ENCODE assay signal across 11 cellular contexts in genomic region chr2:76197428-76197827, GRCh38.
A peak's percentile ranks its signal among the peaks of the same experiment; 100 is the strongest.
DNase-seq lines count a peak whose midpoint lies in the region; ATAC-seq, FAIRE-seq and TF ChIP-seq lines count a peak whose summit lies in the region.
"Had no signal": no experiment of that assay in that cellular context is flagged by ENCODE, and none has a peak within 500 bp of the region (broad histone marks: within the 10 kb centered on the region; RNA-seq: fewer than 3 reads in every experiment).

No MANE protein-coding gene starts in this region.

- H3K14ac ChIP-seq in H1 (ENCODE audit: insufficient read length) (no peak overlapping the region), trophoblast cell (ENCODE audit: low read length) (no peak overlapping the region)

- no peaks in the 10 kb centered on the region for H3K9me3 ChIP-seq in H1 (ENCODE audit: insufficient read depth in 2 of 2, low read depth in 1 of 2, low read length in 1 of 2)
- H3K9me3 ChIP-seq in trophoblast cell (ENCODE audit: insufficient read depth, low read depth, low read length) = no peaks in the 10 kb centered on the region
- no peaks in the 10 kb centered on the region for H3K9me3 ChIP-seq in Karpas-422 (ENCODE audit: low read length)
- H3K9me3 ChIP-seq: SK-N-SH had no signal

- H3K9me2 ChIP-seq in Karpas-422 (replicated peaks; ENCODE audit: insufficient read depth, low read length) = no peaks in the 10 kb centered on the region
- H3K9me2 ChIP-seq: SK-N-SH had no signal

- H2AFZ ChIP-seq in H1 (ENCODE audit: low read length) (peak overlapping the region; percentile 95), trophoblast cell (ENCODE audit: insufficient read depth, low read length, poor library complexity) (no peak overlapping the region), Karpas-422 (ENCODE audit: low read length) (no peak overlapping the region)

- WGBS in H1 (ENCODE audit: extremely low coverage in 1 of 2, insufficient coverage in 1 of 2, insufficient read length in 1 of 2, insufficient replicate concordance in 2 of 2, low coverage in 1 of 2, low lambda C conversion rate in 2 of 2, missing lambda C conversion rate in 1 of 2), 2 experiments = 92% methylated on average over 9 of the region's 9 CpGs; no CpG with 5 or more reads in 1 of the 2 experiments
- no CpG with 5 or more reads among the region's 9 CpGs for WGBS in trophoblast cell (ENCODE audit: extremely low coverage, insufficient coverage, insufficient read length)

- CTCF ChIA-PET in H1 (lab: Charles Lee; ENCODE audit: partially characterized antibody) = interaction anchor here (0.7 to 4.3 kb wide), 33 partner anchors 8 to 1918 kb away, joined by 3 to 30 read pairs (median 4); no protein-coding TSS in a partner anchor

- H2BK120ac ChIP-seq in H1 (replicated peaks; ENCODE audit: low read depth, low read length) (no peak overlapping the region), trophoblast cell (ENCODE audit: insufficient read depth, low read length, poor library complexity) (no peak overlapping the region)

- DNase-seq in H1 (ENCODE audit: low read depth in 1 of 2, low spot score in 2 of 2) = no peak
- no peak for DNase-seq in trophoblast cell
- DNase-seq in kidney glomerular epithelial cell (lab: John Stamatoyannopoulos, UW) = no peak
- DNase-seq in Karpas-422 = no peak
- DNase-seq: NCI-H1105 treated with DMSO at 0.1 percent for 48 hours, NCI-H226, NCI-H524 treated with DMSO at 0.1 percent for 48 hours, SK-N-SH had no signal

- H3K4me3 ChIP-seq in H1 (ENCODE audit: extremely low read depth in 1 of 4, insufficient read depth in 2 of 4, low read depth in 3 of 4, low read length in 4 of 4) (no peak overlapping the region), trophoblast cell (ENCODE audit: low read depth, low read length) (no peak overlapping the region), Karpas-422 (ENCODE audit: low read length) (no peak overlapping the region)

- H3K79me2 ChIP-seq in H1 (ENCODE audit: control insufficient read depth in 1 of 2, insufficient read depth in 2 of 2, low read length in 2 of 2) (no peaks in the 10 kb centered on the region), trophoblast cell (ENCODE audit: control insufficient read depth, insufficient read depth, low read length, poor library complexity) (no peaks in the 10 kb centered on the region), Karpas-422 (ENCODE audit: low read length) (no peaks in the 10 kb centered on the region)

- peak; percentile 35 for ATAC-seq in GM18511 (IDR thresholded peaks at IDR 0.05; ENCODE audit: unreplicated experiment)
- peak; percentile 22 for ATAC-seq in HG02798 (IDR thresholded peaks at IDR 0.05; ENCODE audit: poor library complexity, unreplicated experiment)
- no peak for ATAC-seq in GM21423 (IDR thresholded peaks at IDR 0.05; ENCODE audit: unreplicated experiment)

- H2AK5ac ChIP-seq in H1 (ENCODE audit: low read depth, low read length) = no peak overlapping the region
- no peak overlapping the region for H2AK5ac ChIP-seq in trophoblast cell (ENCODE audit: low read length)

- no peak overlapping the region for H3K4me2 ChIP-seq in H1 (ENCODE audit: insufficient read depth in 1 of 2, low read depth in 2 of 2, low read length in 2 of 2)
- no peak overlapping the region for H3K4me2 ChIP-seq in trophoblast cell (ENCODE audit: low read length)
- no peak overlapping the region for H3K4me2 ChIP-seq in Karpas-422 (ENCODE audit: low read depth, low read length, poor library complexity, severe bottlenecking)
- H3K4me2 ChIP-seq: SK-N-SH had no signal

- H3K79me1 ChIP-seq in H1 (ENCODE audit: low read depth, low read length) (no peaks in the 10 kb centered on the region), trophoblast cell (ENCODE audit: low read length) (no peaks in the 10 kb centered on the region)

- TF ChIP-seq RAD21 in H1 (IDR thresholded peaks at IDR 0.05 in 1 of 2, conservative IDR thresholded peaks at IDR 0.05 in 1 of 2; ENCODE audit: low read depth in 2 of 2, low read length in 2 of 2) = no peak

- H3K23ac ChIP-seq in H1 (ENCODE audit: insufficient read length) = no peak overlapping the region
- peak overlapping the region; percentile 11 for H3K23ac ChIP-seq in trophoblast cell (ENCODE audit: low read length)

- H4K12ac ChIP-seq in trophoblast cell (ENCODE audit: low read depth, low read length) = no peak overlapping the region

- no peak for FAIRE-seq in H1 (lab: Jason Lieb, UNC)

- H3K36me3 ChIP-seq in H1 (ENCODE audit: control insufficient read depth in 2 of 4, insufficient read depth in 4 of 4, low read length in 3 of 4) (no peaks in the 10 kb centered on the region), trophoblast cell (ENCODE audit: control insufficient read depth in 1 of 2, insufficient read depth in 2 of 2, low read length in 2 of 2) (no peaks in the 10 kb centered on the region), Karpas-422 (ENCODE audit: insufficient read depth, low read length) (no peaks in the 10 kb centered on the region)

- no peaks in the 10 kb centered on the region for H4K20me1 ChIP-seq in H1 (replicated peaks in 1 of 2; ENCODE audit: control insufficient read depth in 1 of 2, insufficient read depth in 2 of 2, low read length in 2 of 2)
- no peaks in the 10 kb centered on the region for H4K20me1 ChIP-seq in Karpas-422 (ENCODE audit: insufficient read depth, low read depth, low read length)

- H4K5ac ChIP-seq in H1 (ENCODE audit: insufficient read length, low read depth, low read length) = no peak overlapping the region

- H2BK15ac ChIP-seq in H1 (ENCODE audit: low read length) = no peak overlapping the region

- TF ChIP-seq EP300 in H1 (IDR thresholded peaks at IDR 0.05; ENCODE audit: borderline replicate concordance in 1 of 2, low read depth in 2 of 2, low read length in 2 of 2) = no peak

- no peak overlapping the region for H3K9ac ChIP-seq in H1 (replicated peaks in 1 of 4; ENCODE audit: extremely low read depth in 1 of 4, low read depth in 3 of 4, low read length in 3 of 4)
- H3K9ac ChIP-seq in trophoblast cell (ENCODE audit: low read length) = no peak overlapping the region
- no peak overlapping the region for H3K9ac ChIP-seq in Karpas-422 (ENCODE audit: low read length)
- H3K9ac ChIP-seq: SK-N-SH had no signal

- no peak overlapping the region for H3K56ac ChIP-seq in H1 (replicated peaks; ENCODE audit: insufficient read length, low read depth, low read length)

- no peak for TF ChIP-seq POLR2A in H1 (IDR thresholded peaks at IDR 0.05; ENCODE audit: control extremely low read depth in 1 of 2, low read depth in 2 of 2, low read length in 2 of 2)

- peaks cover 0 to 3% (median 1%) of the 10 kb centered on the region in 4 experiments; a peak in 2 of 7 replicates for H3K4me1 ChIP-seq in H1 (replicated peaks in 1 of 4; ENCODE audit: control insufficient read depth in 3 of 4, insufficient read depth in 4 of 4, low read length in 3 of 4)
- H3K4me1 ChIP-seq in trophoblast cell (ENCODE audit: control insufficient read depth in 1 of 2, insufficient read depth in 2 of 2, low read length in 2 of 2) = no peaks in the 10 kb centered on the region
- no peaks in the 10 kb centered on the region for H3K4me1 ChIP-seq in Karpas-422 (ENCODE audit: low read length)

- POLR2A ChIA-PET in H1 (lab: Charles Lee; ENCODE audit: partially characterized antibody) = no interaction called here

- H4K91ac ChIP-seq in H1 (replicated peaks; ENCODE audit: insufficient read length, low read length) (no peak overlapping the region), trophoblast cell (ENCODE audit: low read depth, low read length) (no peak overlapping the region)

- H3K27ac ChIP-seq in H1 (ENCODE audit: low read depth, low read length) (no peak overlapping the region), trophoblast cell (ENCODE audit: low read depth, low read length) (no peak overlapping the region), Karpas-422 (ENCODE audit: low read length) (no peak overlapping the region)

- peak overlapping the region; percentile 18; the same call in 1 of the 2 replicates for H2BK12ac ChIP-seq in H1 (ENCODE audit: low read depth, low read length)
- H2BK12ac ChIP-seq in trophoblast cell (ENCODE audit: low read length) = no peak overlapping the region

- H3K27me3 ChIP-seq in H1 (replicated peaks in 1 of 4; ENCODE audit: control insufficient read depth in 3 of 4, extremely low read depth in 1 of 4, insufficient read depth in 3 of 4, low read length in 3 of 4) (no peaks in the 10 kb centered on the region), trophoblast cell (ENCODE audit: insufficient read depth, low read length) (no peaks in the 10 kb centered on the region), Karpas-422 (ENCODE audit: low read length) (no peaks in the 10 kb centered on the region)

- no peaks in the 10 kb centered on the region for H3K23me2 ChIP-seq in H1 (ENCODE audit: low read depth, low read length)

- H2BK20ac ChIP-seq in H1 (ENCODE audit: low read length) = no peak overlapping the region

- H3K18ac ChIP-seq in H1 (ENCODE audit: extremely low read depth, low read length) (no peak overlapping the region), trophoblast cell (ENCODE audit: low read length) (no peak overlapping the region)

- peak overlapping the region; percentile 47; the same call in 1 of the 2 replicates for H2BK5ac ChIP-seq in H1 (ENCODE audit: low read depth, low read length)
- H2BK5ac ChIP-seq in trophoblast cell (ENCODE audit: low read depth, low read length, poor library complexity) = no peak overlapping the region

- no peak for TF ChIP-seq CTCF in H1 (IDR thresholded peaks at IDR 0.05; ENCODE audit: control extremely low read depth in 1 of 3, insufficient read depth in 1 of 3, low read depth in 1 of 3, low read length in 3 of 3)

- H3K4ac ChIP-seq in H1 (replicated peaks; ENCODE audit: insufficient read length, low read depth, low read length) (no peak overlapping the region), trophoblast cell (ENCODE audit: low read depth, low read length) (no peak overlapping the region)

- H4K8ac ChIP-seq in H1 (ENCODE audit: extremely low read depth, insufficient read depth, low read length) (0 out of 2 replicates have a peak overlapping the region, but pooled peaks have one; percentile 30), trophoblast cell (ENCODE audit: low read depth, low read length) (no peak overlapping the region)

TF ChIP-seq in H1, 55 proteins besides CTCF, POLR2A, EP300 and RAD21 (continues in another document):
- no peak for TF ChIP-seq E2F6 (IDR thresholded peaks at IDR 0.05)
- no peak for TF ChIP-seq TAF1 (IDR thresholded peaks at IDR 0.05; ENCODE audit: low read depth, low read length)
- TF ChIP-seq EGR1 (IDR thresholded peaks at IDR 0.05; ENCODE audit: borderline replicate concordance, low read depth, low read length) = no peak
- TF ChIP-seq BRCA1 (IDR thresholded peaks at IDR 0.05; ENCODE audit: low read depth, low read length) = no peak
- no peak for TF ChIP-seq TEAD4 (IDR thresholded peaks at IDR 0.05; ENCODE audit: low read depth, low read length)
- no peak for TF ChIP-seq TBP (IDR thresholded peaks at IDR 0.05; ENCODE audit: low read depth, low read length)
- no peak for TF ChIP-seq BACH1 (IDR thresholded peaks at IDR 0.05; ENCODE audit: low read length)
- no peak for TF ChIP-seq CHD1 (IDR thresholded peaks at IDR 0.05; ENCODE audit: low read depth, low read length)
